In the genomic region with DNA sequence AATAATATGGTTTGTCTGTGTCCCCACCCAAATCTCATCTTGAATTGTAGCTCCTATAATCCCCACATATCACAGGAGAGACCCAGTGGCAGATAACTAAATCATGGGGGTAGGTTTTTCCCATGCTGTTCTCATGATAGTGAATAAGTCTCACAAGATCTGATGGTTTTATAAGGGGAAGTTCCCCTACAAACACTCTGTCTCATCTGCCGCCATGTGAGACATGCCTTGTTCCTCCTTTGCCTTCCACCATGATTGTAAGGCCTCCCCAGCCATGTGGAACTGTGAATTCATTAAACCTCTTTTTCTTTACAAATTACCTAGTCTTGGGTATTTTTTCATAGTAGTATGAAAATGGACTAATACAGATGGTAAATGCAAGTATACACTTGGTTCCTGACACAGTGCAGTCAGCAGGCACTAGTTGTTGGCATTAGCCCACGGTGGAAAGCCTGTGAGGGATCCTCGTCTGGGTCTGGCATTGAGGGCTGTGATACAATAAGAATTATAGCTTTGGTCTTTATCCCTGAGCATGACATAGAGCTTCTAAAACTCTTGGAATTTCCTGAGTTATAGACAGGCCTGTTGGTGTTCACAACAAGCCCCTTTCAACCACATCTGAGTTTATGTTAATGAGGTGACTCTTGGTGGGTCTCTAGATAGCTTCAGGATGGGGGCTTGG, we compare ENCODE assay signal across 26 cellular contexts.
A peak's percentile ranks its signal among the peaks of the same experiment; 100 is the strongest.
DNase-seq lines count a peak whose midpoint lies in the region; ATAC-seq and TF ChIP-seq lines count a peak whose summit lies in the region.
"Had no signal": no experiment of that assay in that cellular context is flagged by ENCODE, and none has a peak within 500 bp of the region (broad histone marks: within the 10 kb centered on the region; RNA-seq: fewer than 3 reads in every experiment).

No MANE protein-coding gene starts in this region.

- no peaks in the 10 kb centered on the region for H3K4me1 ChIP-seq in CD4-positive, alpha-beta memory T cell (ENCODE audit: insufficient read depth, low read length)
- H3K4me1 ChIP-seq: BE2C, parathyroid adenoma, uterus had no signal

- intact Hi-C loops in CD4-positive, alpha-beta memory T cell (cut with micrococcal nuclease): no loop called here

- no peak overlapping the region for H3K27ac ChIP-seq in CD4-positive, alpha-beta memory T cell (ENCODE audit: low read depth, low read length)
- H3K27ac ChIP-seq: dorsolateral prefrontal cortex, parathyroid adenoma, uterus, WERI-Rb-1 had no signal

- CTCF ChIA-PET in CD4-positive, alpha-beta memory T cell (lab: Charles Lee; ENCODE audit: partially characterized antibody): no interaction called here

- no peak overlapping the region for H3K4me3 Mint-ChIP-seq in memory B cell
- no peak overlapping the region for H3K4me3 Mint-ChIP-seq in chondrocyte (ENCODE audit: unreplicated experiment)
- H3K4me3 Mint-ChIP-seq in CD4-positive, alpha-beta memory T cell: no peak overlapping the region
- no peak overlapping the region for H3K4me3 Mint-ChIP-seq in naive thymus-derived CD8-positive, alpha-beta T cell
- H3K4me3 Mint-ChIP-seq: activated CD4-positive, alpha-beta T cell treated with anti-CD3 and anti-CD28 coated beads, Interleukin-2, amount 10 ng/mL, durations not matched to agents 7 days and 5 days; activated naive CD8-positive, alpha-beta T cell treated with anti-CD3 and anti-CD28 coated beads for 36 hours; stimulated activated naive CD8-positive, alpha-beta T cell treated with anti-CD3 and anti-CD28 coated beads, Interleukin-15, Interleukin-2, amounts not matched to agents 100 ng/mL and 50 ng/mL, for 24 hours had no signal

- peak; percentile 64 for ATAC-seq in memory B cell (ENCODE audit: low read depth)
- no peak for ATAC-seq in naive thymus-derived CD8-positive, alpha-beta T cell
- ATAC-seq: left cardiac atrium had no signal

- peaks cover 10% of the 10 kb centered on the region for H3K36me3 Mint-ChIP-seq in memory B cell
- H3K36me3 Mint-ChIP-seq in chondrocyte (ENCODE audit: low read depth): peaks cover 3% of the 10 kb centered on the region
- peaks cover 7 to 13% of the 10 kb centered on the region in 2 donors for H3K36me3 Mint-ChIP-seq in CD4-positive, alpha-beta memory T cell
- peaks cover 3 to 31% (median 25%) of the 10 kb centered on the region in 3 donors for H3K36me3 Mint-ChIP-seq in naive thymus-derived CD8-positive, alpha-beta T cell

- peaks cover 10% of the 10 kb centered on the region; the same call in 1 of the 2 replicates for H3K9me3 ChIP-seq in MG63
- H3K9me3 ChIP-seq in CD4-positive, alpha-beta memory T cell (ENCODE audit: control insufficient read depth in 1 of 2, low read length in 2 of 2): no peaks in the 10 kb centered on the region
- H3K9me3 ChIP-seq: BE2C, uterus had no signal

- H3K36me3 ChIP-seq in MG63: no peaks in the 10 kb centered on the region
- H3K36me3 ChIP-seq in CD4-positive, alpha-beta memory T cell (ENCODE audit: insufficient read depth, low read length): no peaks in the 10 kb centered on the region
- H3K36me3 ChIP-seq: BE2C, uterus, WERI-Rb-1 had no signal

- DNase-seq in AG10803 (ENCODE audit: low read depth): peak; percentile 58
- peak; percentile 15 for DNase-seq in MG63
- peak; percentile 22 to 27 for DNase-seq in cardiac fibroblast (ENCODE audit: low read depth in 2 of 2)
- no peak for DNase-seq in memory B cell (ENCODE audit: low spot score in 2 of 2)
- DNase-seq in chondrocyte (ENCODE audit: low spot score): no peak
- no peak for DNase-seq in stimulated activated CD4-positive, alpha-beta T cell treated with anti-CD3 and anti-CD28 coated beads, Interleukin-1b, Interleukin-23, amount 100 ng/mL, for 48 hours
- DNase-seq in CD4-positive, alpha-beta memory T cell: no peak
- no peak for DNase-seq in naive thymus-derived CD8-positive, alpha-beta T cell
- DNase-seq: activated CD4-positive, alpha-beta T cell treated with anti-CD3 and anti-CD28 coated beads, Interleukin-2, amount 10 ng/mL, durations not matched to agents 7 days and 5 days; activated effector memory CD4-positive, alpha-beta T cell treated with anti-CD3 and anti-CD28 coated beads, Interleukin-2, amount 50 U/mL, for 16 hours; activated naive CD8-positive, alpha-beta T cell treated with anti-CD3 and anti-CD28 coated beads for 36 hours; BE2C; DMS 273 treated with DMSO at 0.1 percent for 48 hours; dorsolateral prefrontal cortex; hippocampal formation; left cardiac atrium; NCI-H446 treated with DMSO at 0.1 percent for 48 hours; NCI-H82; SIG-M5; stimulated activated CD4-positive, alpha-beta T cell treated with anti-CD3 and anti-CD28 coated beads, Interleukin-2, amount 100 ng/mL, for 24 hours; T-helper 9 cell; uterus; WERI-Rb-1 had no signal

- TF ChIP-seq CTCF in AG10803 (conservative IDR thresholded peaks at IDR 0.05; ENCODE audit: low read length): no peak
- no peak for TF ChIP-seq CTCF in cardiac fibroblast (IDR thresholded peaks at IDR 0.05; ENCODE audit: low read depth, low read length)
- no peak for TF ChIP-seq CTCF in chondrocyte (IDR thresholded peaks at IDR 0.05)

- peaks cover 10% of the 10 kb centered on the region for H3K4me1 Mint-ChIP-seq in memory B cell
- H3K4me1 Mint-ChIP-seq in chondrocyte (ENCODE audit: low read depth): peaks cover 12% of the 10 kb centered on the region
- H3K4me1 Mint-ChIP-seq in CD4-positive, alpha-beta memory T cell: peaks cover 2 to 23% (median 9%) of the 10 kb centered on the region in 4 donors
- peaks cover 15 to 35% (median 24%) of the 10 kb centered on the region in 4 donors for H3K4me1 Mint-ChIP-seq in naive thymus-derived CD8-positive, alpha-beta T cell

- H3K27ac Mint-ChIP-seq in memory B cell (no peak overlapping the region), chondrocyte (ENCODE audit: unreplicated experiment) (no peak overlapping the region)
- peak overlapping the region in 1 of 7 donors; percentile 24 for H3K27ac Mint-ChIP-seq in CD4-positive, alpha-beta memory T cell
- no peak overlapping the region for H3K27ac Mint-ChIP-seq in naive thymus-derived CD8-positive, alpha-beta T cell
- H3K27ac Mint-ChIP-seq: activated CD4-positive, alpha-beta T cell treated with anti-CD3 and anti-CD28 coated beads, Interleukin-2, amount 10 ng/mL, durations not matched to agents 7 days and 5 days; activated naive CD8-positive, alpha-beta T cell treated with anti-CD3 and anti-CD28 coated beads for 36 hours; stimulated activated naive CD8-positive, alpha-beta T cell treated with anti-CD3 and anti-CD28 coated beads, Interleukin-15, Interleukin-2, amounts not matched to agents 100 ng/mL and 50 ng/mL, for 24 hours had no signal

- no peaks in the 10 kb centered on the region for H3K27me3 ChIP-seq in MG63
- H3K27me3 ChIP-seq in CD4-positive, alpha-beta memory T cell (ENCODE audit: insufficient read depth, low read length): no peaks in the 10 kb centered on the region
- H3K27me3 ChIP-seq: BE2C, dorsolateral prefrontal cortex, uterus had no signal

- H3K4me3 ChIP-seq in AG10803 (ENCODE audit: low read length) (no peak overlapping the region), MG63 (no peak overlapping the region), cardiac fibroblast (replicated peaks in 1 of 2; ENCODE audit: low read depth in 2 of 2, low read length in 2 of 2) (no peak overlapping the region)
- no peak overlapping the region for H3K4me3 ChIP-seq in CD4-positive, alpha-beta memory T cell (ENCODE audit: low read length in 2 of 2)
- H3K4me3 ChIP-seq: dorsolateral prefrontal cortex, lung, uterus had no signal

- peaks cover 7% of the 10 kb centered on the region for H3K27me3 Mint-ChIP-seq in memory B cell
- no peaks in the 10 kb centered on the region for H3K27me3 Mint-ChIP-seq in chondrocyte (ENCODE audit: low read depth)
- no peaks in the 10 kb centered on the region for H3K27me3 Mint-ChIP-seq in CD4-positive, alpha-beta memory T cell
- no peaks in the 10 kb centered on the region for H3K27me3 Mint-ChIP-seq in naive thymus-derived CD8-positive, alpha-beta T cell
- H3K27me3 Mint-ChIP-seq: activated CD4-positive, alpha-beta T cell treated with anti-CD3 and anti-CD28 coated beads, Interleukin-2, amount 10 ng/mL, durations not matched to agents 7 days and 5 days; activated naive CD8-positive, alpha-beta T cell treated with anti-CD3 and anti-CD28 coated beads for 36 hours; stimulated activated naive CD8-positive, alpha-beta T cell treated with anti-CD3 and anti-CD28 coated beads, Interleukin-15, Interleukin-2, amounts not matched to agents 100 ng/mL and 50 ng/mL, for 24 hours had no signal

- H3K9me3 Mint-ChIP-seq in memory B cell (peaks cover 9% of the 10 kb centered on the region), chondrocyte (ENCODE audit: low read depth) (peaks cover 3% of the 10 kb centered on the region)
- H3K9me3 Mint-ChIP-seq in CD4-positive, alpha-beta memory T cell: peaks cover 6 to 36% (median 25%) of the 10 kb centered on the region in 8 donors
- H3K9me3 Mint-ChIP-seq in naive thymus-derived CD8-positive, alpha-beta T cell: peaks cover 0 to 44% (median 38%) of the 10 kb centered on the region in 9 donors

- POLR2A ChIA-PET in CD4-positive, alpha-beta memory T cell (lab: Charles Lee; ENCODE audit: partially characterized antibody): no interaction called here
- POLR2A ChIA-PET in naive thymus-derived CD8-positive, alpha-beta T cell (lab: Charles Lee): no interaction called here

Comparison
In these comparisons a context has a peak if more than half of its experiments do, and no peak if none do; other contexts are left out.
1. DNase-seq: peak in AG10803 (single experiment), MG63 (single experiment) and cardiac fibroblast (2 of 2); none in memory B cell (0 of 2), chondrocyte (single experiment), stimulated activated CD4-positive, alpha-beta T cell treated with anti-CD3 and anti-CD28 coated beads, Interleukin-1b, Interleukin-23, amount 100 ng/mL, for 48 hours (single experiment), CD4-positive, alpha-beta memory T cell (0 of 5) and naive thymus-derived CD8-positive, alpha-beta T cell (0 of 10).